8 cellular contexts compared by ENCODE assay signal in genomic region chr1:7770620-7770938, GRCh38. TPM values are rescaled to one million over a fixed set of nuclear protein-coding genes. Genes with fewer than 3 reads are reported as not detected.
DNase-seq lines count a peak whose midpoint lies in the region; ATAC-seq and TF ChIP-seq lines count a peak whose summit lies in the region.

No MANE protein-coding gene starts in this region.

- intact Hi-C loops in stomach (cut with DNase I; ENCODE audit: low total_unique reads) = no loop called here

- H3K4me1 Mint-ChIP-seq in activated naive CD8-positive, alpha-beta T cell (ENCODE audit: low read depth) = peaks cover 38% of the 10 kb centered on the region

- H3K36me3 ChIP-seq in iPS-18a (ENCODE audit: control insufficient read depth, low read depth, low read length) (peaks cover 11% of the 10 kb centered on the region), stomach (peaks cover 0 to 23% (median 22%) of the 10 kb centered on the region in 4 donors)

- peaks cover 7% of the 10 kb centered on the region for H3K36me3 Mint-ChIP-seq in activated naive CD8-positive, alpha-beta T cell

- H3K4me1 ChIP-seq in iPS-18a (ENCODE audit: control insufficient read depth, low read depth, low read length) = no peaks in the 10 kb centered on the region
- peaks cover 12 to 54% (median 29%) of the 10 kb centered on the region in 4 donors for H3K4me1 ChIP-seq in stomach

- no peak for TF ChIP-seq POLR2A in stomach (IDR thresholded peaks at IDR 0.05)

- no peak for TF ChIP-seq EP300 in stomach (IDR thresholded peaks at IDR 0.05)

- POLR2A ChIA-PET in AG04449 (lab: Yijun Ruan, JAX) = no interaction called here
- POLR2A ChIA-PET in HEK293T (lab: Yijun Ruan, JAX) = interaction anchor here (0.7 to 2.0 kb wide), 4 partner anchors 10 to 98 kb away, joined by 3 to 12 read pairs (median 4); no protein-coding TSS in a partner anchor

- no peaks in the 10 kb centered on the region for H3K27me3 ChIP-seq in iPS-18a (ENCODE audit: control insufficient read depth, insufficient read depth, low read length)
- H3K27me3 ChIP-seq in stomach = no peaks in the 10 kb centered on the region

- H3K9me3 ChIP-seq in iPS-18a (ENCODE audit: control insufficient read depth, low read depth, low read length) = no peaks in the 10 kb centered on the region
- H3K9me3 ChIP-seq in stomach = no peaks in the 10 kb centered on the region

- H3K27ac ChIP-seq in iPS-18a (ENCODE audit: low read length) (no peak overlapping the region), stomach (peak overlapping the region; percentile 95 to 98 (median 96))

- WGBS in stomach, 5 donors = 31 to 35% (median 32%) methylated on average over 6 of the region's 6 CpGs

- H3K9me3 Mint-ChIP-seq in activated naive CD8-positive, alpha-beta T cell (ENCODE audit: low read depth) = no peaks in the 10 kb centered on the region

- no peak for TF ChIP-seq CTCF in AG04449 (IDR thresholded peaks at IDR 0.05; ENCODE audit: insufficient read depth, low read length, missing control alignments)
- TF ChIP-seq CTCF in stomach (IDR thresholded peaks at IDR 0.05) = no peak

- peak overlapping the region; percentile 29 for H3K27ac Mint-ChIP-seq in activated naive CD8-positive, alpha-beta T cell

- no peak for ATAC-seq in GM19023 (IDR thresholded peaks at IDR 0.05; ENCODE audit: unreplicated experiment)
- ATAC-seq in GM21367 (IDR thresholded peaks at IDR 0.05; ENCODE audit: unreplicated experiment) = no peak

- peak overlapping the region; percentile 89 for H3K4me3 ChIP-seq in AG04449 (ENCODE audit: low read depth, low read length)
- peak overlapping the region; percentile 85 for H3K4me3 ChIP-seq in iPS-18a (ENCODE audit: low read length)
- peak overlapping the region; percentile 84 to 100 (median 96) for H3K4me3 ChIP-seq in stomach

- CTCF ChIA-PET in AG04449 (lab: Yijun Ruan, JAX) = interaction anchor here (6.9 kb wide), 1 partner anchor 102 kb away, joined by 63 read pairs; no protein-coding TSS in a partner anchor
- CTCF ChIA-PET in HEK293T (lab: Yijun Ruan, JAX) = no interaction called here

- H3K4me3 Mint-ChIP-seq in activated naive CD8-positive, alpha-beta T cell = peak overlapping the region; percentile 85

- H3K27me3 Mint-ChIP-seq in activated naive CD8-positive, alpha-beta T cell = no peaks in the 10 kb centered on the region

- H3K9ac ChIP-seq in iPS-18a (ENCODE audit: low read length) = peak overlapping the region; percentile 24

- DNase-seq in AG04449 (ENCODE audit: low read depth, low spot score) (no peak), HEK293T (ENCODE audit: extremely low spot score) (no peak), stomach (no peak)
- no peak for DNase-seq in activated CD4-positive, alpha-beta T cell treated with anti-CD3 and anti-CD28 coated beads for 1 hour

TF ChIP-seq in HEK293T, 16 proteins besides CTCF, POLR2A, EP300 and RAD21:
- TF ChIP-seq ZNF384 (IDR thresholded peaks at IDR 0.05) (no peak), SUZ12 (IDR thresholded peaks at IDR 0.05) (no peak), SP1 (IDR thresholded peaks at IDR 0.05) (no peak), L3MBTL2 (conservative IDR thresholded peaks at IDR 0.05) (peak; percentile 64), PKNOX1 (IDR thresholded peaks at IDR 0.05) (no peak), ELF4 (IDR thresholded peaks at IDR 0.05) (no peak), NFRKB (IDR thresholded peaks at IDR 0.05) (no peak)

RNA-seq across cellular contexts. Expression of gene VAMP3, which starts 0.5 kb away (rescaled TPM):
- total RNA-seq in stomach = 100 to 1,000 TPM in 3 of 5 donors, 10 to 100 TPM in 2; 20.9 to 133 (median 112) TPM
- polyA plus RNA-seq in stomach = 10 to 100 TPM; 42.0 to 98.5 (median 67.1) TPM

RNA-seq across cellular contexts. Expression of gene PER3, which starts 13.5 kb away (rescaled TPM):
- total RNA-seq in stomach = 10 to 100 TPM in 4 of 5 donors, 1 to 10 TPM in 1; 3.8 to 55.8 (median 24.5) TPM
- 1 to 10 TPM; 3.2 to 9.3 (median 7.9) TPM for polyA plus RNA-seq in stomach
